20 cellular contexts compared by ENCODE assay signal in the genomic region with DNA sequence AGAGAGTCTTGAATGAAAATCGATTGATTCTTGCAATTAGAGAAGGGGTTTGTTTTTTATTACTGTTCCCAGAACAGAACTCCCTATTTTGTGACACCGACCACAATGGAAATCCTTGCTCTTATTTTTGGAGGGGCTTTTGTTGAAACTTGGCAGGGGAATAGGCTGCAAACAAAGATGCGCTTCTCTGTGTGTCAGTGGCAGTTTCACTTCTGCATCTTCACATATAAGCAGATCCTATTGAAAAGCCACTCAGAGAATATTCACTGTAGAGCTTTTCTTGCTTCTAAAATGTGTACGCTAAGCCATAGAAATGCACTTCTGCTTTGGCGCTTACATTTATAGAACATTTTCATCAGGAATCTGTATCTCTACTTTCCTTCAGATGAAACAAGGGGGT.
"Had no signal": no experiment of that assay in that cellular context is flagged by ENCODE, and none has a peak within 500 bp of the region (broad histone marks: within the 10 kb centered on the region; RNA-seq: fewer than 3 reads in every experiment).

No MANE protein-coding gene starts in this region.

- DNase-seq: activated CD4-positive, alpha-beta memory T cell treated with anti-CD3 and anti-CD28 coated beads for 36 hours; activated CD4-positive, alpha-beta T cell treated with anti-CD3 and anti-CD28 coated beads for 36 hours; activated gamma-delta T cell treated with Interleukin-2 at 50 U/mL for 16 hours; activated T-cell treated with anti-CD3 and anti-CD28 coated beads for 4 hours; cerebellar nuclear complex; cortex of kidney; effector CD8-positive, alpha-beta T cell; gastrocnemius medialis; heart left ventricle; kidney; nucleus accumbens; posterior cingulate gyrus; spleen; stimulated activated naive B cell treated with anti-CD40 and anti-IgM and Interleukin-4, amounts not matched to agents 10 μg/mL and 1 μg/mL and 100 μg/mL, for 72 hours; upper lobe of right lung had no signal

- H3K4me3 ChIP-seq: gastrocnemius medialis, heart left ventricle, lung, spleen, upper lobe of right lung had no signal

- H3K9me3 ChIP-seq: gastrocnemius medialis, heart left ventricle, upper lobe of right lung had no signal

- FAIRE-seq: bronchial epithelial cell, kidney had no signal

- ATAC-seq: activated CD4-positive, alpha-beta T cell treated with anti-CD3 and anti-CD28 coated beads for 36 hours; activated naive CD4-positive, alpha-beta T cell treated with anti-CD3 and anti-CD28 coated beads, Interleukin-2, amount 50 U/mL, for 72 hours; esophagus mucosa; gastrocnemius medialis; heart left ventricle; left lobe of liver; stimulated activated naive B cell treated with anti-CD40 and anti-IgM and Interleukin-4, amounts not matched to agents 10 μg/mL and 1 μg/mL and 100 μg/mL, for 72 hours; upper lobe of right lung had no signal

- H3K27ac ChIP-seq: gastrocnemius medialis, heart left ventricle, spleen, upper lobe of right lung had no signal

- H3K36me3 ChIP-seq: gastrocnemius medialis, heart left ventricle, spleen, upper lobe of right lung had no signal

- H3K4me1 ChIP-seq: gastrocnemius medialis, heart left ventricle, spleen, upper lobe of right lung had no signal

- H3K27me3 ChIP-seq: gastrocnemius medialis, heart left ventricle, spleen, upper lobe of right lung had no signal
